In genomic region chr5:177412603-177413233, GRCh38 we compare ENCODE assay signal across 1 cellular context.
TF ChIP-seq lines count a peak whose summit lies in the region.

No MANE protein-coding gene starts in this region.

TF ChIP-seq in K562, 482 proteins besides CTCF, POLR2A, EP300 and RAD21:
- TF ChIP-seq CREB3L1 (IDR thresholded peaks at IDR 0.05; ENCODE audit: borderline replicate concordance, low read depth), result no peak
- TF ChIP-seq, protein P1, sequence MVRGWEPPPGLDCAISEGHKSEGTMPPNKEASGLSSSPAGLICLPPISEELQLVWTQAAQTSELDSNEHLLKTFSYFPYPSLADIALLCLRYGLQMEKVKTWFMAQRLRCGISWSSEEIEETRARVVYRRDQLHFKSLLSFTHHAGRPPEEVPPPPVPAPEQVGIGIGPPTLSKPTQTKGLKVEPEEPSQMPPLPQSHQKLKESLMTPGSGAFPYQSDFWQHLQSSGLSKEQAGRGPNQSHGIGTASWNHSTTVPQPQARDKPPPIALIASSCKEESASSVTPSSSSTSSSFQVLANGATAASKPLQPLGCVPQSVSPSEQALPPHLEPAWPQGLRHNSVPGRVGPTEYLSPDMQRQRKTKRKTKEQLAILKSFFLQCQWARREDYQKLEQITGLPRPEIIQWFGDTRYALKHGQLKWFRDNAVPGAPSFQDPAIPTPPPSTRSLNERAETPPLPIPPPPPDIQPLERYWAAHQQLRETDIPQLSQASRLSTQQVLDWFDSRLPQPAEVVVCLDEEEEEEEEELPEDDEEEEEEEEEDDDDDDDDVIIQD (CRISPR knock-in tag; IDR thresholded peaks at IDR 0.05), result no peak
- no peak for TF ChIP-seq CUX1 (CRISPR knock-in tag; IDR thresholded peaks at IDR 0.05)
- 0 out of 2 replicates have a peak, but pooled peaks have one; percentile 28 for TF ChIP-seq BACH1 (tag; IDR thresholded peaks at IDR 0.05)
- TF ChIP-seq, protein P2, sequence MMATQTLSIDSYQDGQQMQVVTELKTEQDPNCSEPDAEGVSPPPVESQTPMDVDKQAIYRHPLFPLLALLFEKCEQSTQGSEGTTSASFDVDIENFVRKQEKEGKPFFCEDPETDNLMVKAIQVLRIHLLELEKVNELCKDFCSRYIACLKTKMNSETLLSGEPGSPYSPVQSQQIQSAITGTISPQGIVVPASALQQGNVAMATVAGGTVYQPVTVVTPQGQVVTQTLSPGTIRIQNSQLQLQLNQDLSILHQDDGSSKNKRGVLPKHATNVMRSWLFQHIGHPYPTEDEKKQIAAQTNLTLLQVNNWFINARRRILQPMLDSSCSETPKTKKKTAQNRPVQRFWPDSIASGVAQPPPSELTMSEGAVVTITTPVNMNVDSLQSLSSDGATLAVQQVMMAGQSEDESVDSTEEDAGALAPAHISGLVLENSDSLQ (IDR thresholded peaks at IDR 0.05), result 0 out of 2 replicates have a peak, but pooled peaks have one; percentile 16
- no peak for TF ChIP-seq PML (IDR thresholded peaks at IDR 0.05; ENCODE audit: low read length)
- no peak for TF ChIP-seq HMGN3 (IDR thresholded peaks at IDR 0.05; ENCODE audit: borderline replicate concordance, extremely low read depth, insufficient read length, low read depth, low read length)
- 0 out of 2 replicates have a peak, but pooled peaks have one; percentile 10 for TF ChIP-seq TFAP4 (CRISPR knock-in tag; IDR thresholded peaks at IDR 0.05; ENCODE audit: borderline replicate concordance)
- TF ChIP-seq ZNF431 (CRISPR knock-in tag; IDR thresholded peaks at IDR 0.05), result no peak
- no peak for TF ChIP-seq ZNF121 (CRISPR knock-in tag; conservative IDR thresholded peaks at IDR 0.05)
- no peak for TF ChIP-seq ETS2 (tag; IDR thresholded peaks at IDR 0.05; ENCODE audit: borderline replicate concordance, poor library complexity, severe bottlenecking)
